Comparison of ENCODE assay signal across 12 cellular contexts in genomic region chr17:2777242-2777867, GRCh38. TPM values are rescaled to one million over a fixed set of nuclear protein-coding genes. Genes with fewer than 3 reads are reported as not detected.
DNase-seq lines count a peak whose midpoint lies in the region; FAIRE-seq and TF ChIP-seq lines count a peak whose summit lies in the region.
"Had no signal": no experiment of that assay in that cellular context is flagged by ENCODE, and none has a peak within 500 bp of the region (broad histone marks: within the 10 kb centered on the region; RNA-seq: fewer than 3 reads in every experiment).

No MANE protein-coding gene starts in this region.

- H3K36me3 ChIP-seq in H1 (ENCODE audit: control insufficient read depth in 2 of 4, insufficient read depth in 4 of 4, low read length in 3 of 4) (no peaks in the 10 kb centered on the region), osteoblast (ENCODE audit: insufficient read depth, low read length) (no peaks in the 10 kb centered on the region), esophagus muscularis mucosa (no peaks in the 10 kb centered on the region)
- H3K36me3 ChIP-seq: tibial nerve had no signal

- peak overlapping the region; percentile 98 for H2AFZ ChIP-seq in H1 (ENCODE audit: low read length)
- H2AFZ ChIP-seq in osteoblast (ENCODE audit: low read length) = no peak overlapping the region

- H2BK15ac ChIP-seq in H1 (ENCODE audit: low read length) = no peak overlapping the region

- H3K4me1 ChIP-seq in H1 (replicated peaks in 1 of 4; ENCODE audit: control insufficient read depth in 3 of 4, insufficient read depth in 4 of 4, low read length in 3 of 4) = peaks cover 0 to 7% (median 5%) of the 10 kb centered on the region in 4 experiments; a peak in 4 of 7 replicates
- no peaks in the 10 kb centered on the region for H3K4me1 ChIP-seq in osteoblast (ENCODE audit: insufficient read depth, low read length)
- H3K4me1 ChIP-seq in esophagus muscularis mucosa = peaks cover 4 to 15% (median 8%) of the 10 kb centered on the region in 4 donors

- H3K79me2 ChIP-seq in H1 (ENCODE audit: control insufficient read depth in 1 of 2, insufficient read depth in 2 of 2, low read length in 2 of 2) (no peaks in the 10 kb centered on the region), osteoblast (ENCODE audit: insufficient read depth, low read length) (no peaks in the 10 kb centered on the region)

- H3K27me3 ChIP-seq in H1 (replicated peaks in 1 of 4; ENCODE audit: control insufficient read depth in 3 of 4, extremely low read depth in 1 of 4, insufficient read depth in 3 of 4, low read length in 3 of 4) = peaks cover 0 to 5% (median 4%) of the 10 kb centered on the region in 4 experiments; a peak in 2 of 7 replicates
- H3K27me3 ChIP-seq in osteoblast (ENCODE audit: insufficient read depth, low read length) = peaks cover 29% of the 10 kb centered on the region
- H3K27me3 ChIP-seq in esophagus muscularis mucosa = peaks cover 0 to 82% (median 17%) of the 10 kb centered on the region in 4 donors

- H4K5ac ChIP-seq in H1 (ENCODE audit: insufficient read length, low read depth, low read length) = no peak overlapping the region

- peak overlapping the region; percentile 6; the same call in 1 of the 2 replicates for H2BK12ac ChIP-seq in H1 (ENCODE audit: low read depth, low read length)

- TF ChIP-seq EP300 in H1 (IDR thresholded peaks at IDR 0.05; ENCODE audit: borderline replicate concordance in 1 of 2, low read depth in 2 of 2, low read length in 2 of 2) = no peak
- TF ChIP-seq EP300 in esophagus muscularis mucosa (IDR thresholded peaks at IDR 0.05) = no peak

- H4K20me1 ChIP-seq in H1 (replicated peaks in 1 of 2; ENCODE audit: control insufficient read depth in 1 of 2, insufficient read depth in 2 of 2, low read length in 2 of 2) (peaks cover 0 to 4% of the 10 kb centered on the region in 2 experiments), osteoblast (ENCODE audit: insufficient read depth, low read length) (no peaks in the 10 kb centered on the region)

- H2BK120ac ChIP-seq in H1 (replicated peaks; ENCODE audit: low read depth, low read length) = no peak overlapping the region

- POLR2A ChIA-PET in H1 (lab: Charles Lee; ENCODE audit: partially characterized antibody) = interaction anchor here (0.6 to 2.3 kb wide), 7 partner anchors 9 to 385 kb away, joined by 3 to 6 read pairs (median 4); partner anchors contain the start of gene CCDC92B

- 25% methylated on average over 11 of the region's 11 CpGs; no CpG with 5 or more reads in 1 of the 2 experiments for WGBS in H1 (ENCODE audit: extremely low coverage in 1 of 2, insufficient coverage in 1 of 2, insufficient read length in 1 of 2, insufficient replicate concordance in 2 of 2, low coverage in 1 of 2, low lambda C conversion rate in 2 of 2, missing lambda C conversion rate in 1 of 2), 2 experiments
- 30% methylated on average over 8 of the region's 11 CpGs for WGBS in esophagus muscularis mucosa

- no peaks in the 10 kb centered on the region; the same call in 1 of the 2 replicates for H3K79me1 ChIP-seq in H1 (ENCODE audit: low read depth, low read length)

- H3K18ac ChIP-seq in H1 (ENCODE audit: extremely low read depth, low read length) = peak overlapping the region; percentile 90

- CTCF ChIA-PET in H1 (lab: Charles Lee; ENCODE audit: partially characterized antibody) = interaction anchor here (0.5 to 3.8 kb wide), 15 partner anchors 9 to 230 kb away, joined by 3 to 21 read pairs (median 5); no protein-coding TSS in a partner anchor

- peak; percentile 57 for DNase-seq in NCI-H2171 treated with DMSO at 0.1 percent for 48 hours (lab: John Stamatoyannopoulos, UW)
- no peak for DNase-seq in NCI-H2171 (lab: John Stamatoyannopoulos, UW)
- peak; percentile 43 for DNase-seq in NCI-H510A treated with DMSO at 0.1 percent for 48 hours (lab: John Stamatoyannopoulos, UW)
- DNase-seq in H1 (ENCODE audit: low read depth in 1 of 2, low spot score in 2 of 2) = peak in 1 of 2 experiments; percentile 73
- peak; percentile 80 for DNase-seq in osteoblast (ENCODE audit: insufficient read length, low spot score, missing footprints)
- DNase-seq in Ammon's horn (ENCODE audit: low spot score) = no peak
- DNase-seq in esophagus muscularis mucosa (ENCODE audit: extremely low spot score) = no peak
- no peak for DNase-seq in activated CD8-positive, alpha-beta memory T cell treated with anti-CD3 and anti-CD28 coated beads, Interleukin-2, amount 50 U/mL, for 4 hours
- DNase-seq: HFFc6 had no signal

- peak overlapping the region; percentile 29 for H4K91ac ChIP-seq in H1 (replicated peaks; ENCODE audit: insufficient read length, low read length)

- H3K23me2 ChIP-seq in H1 (ENCODE audit: low read depth, low read length) = peaks cover 13% of the 10 kb centered on the region

- H3K4me3 ChIP-seq in H1 (ENCODE audit: extremely low read depth in 1 of 4, insufficient read depth in 2 of 4, low read depth in 3 of 4, low read length in 4 of 4) = peak overlapping the region; percentile 72 to 86 (median 80)
- no peak overlapping the region for H3K4me3 ChIP-seq in osteoblast (ENCODE audit: insufficient read depth, low read length)
- H3K4me3 ChIP-seq in esophagus muscularis mucosa = peak overlapping the region in 2 of 4 donors; percentile 7 to 28

- H4K8ac ChIP-seq in H1 (ENCODE audit: extremely low read depth, insufficient read depth, low read length) = peak overlapping the region; percentile 62

- H2BK20ac ChIP-seq in H1 (ENCODE audit: low read length) = no peak overlapping the region

- H3K9me3 ChIP-seq in H1 (ENCODE audit: insufficient read depth in 2 of 2, low read depth in 1 of 2, low read length in 1 of 2) (no peaks in the 10 kb centered on the region), osteoblast (ENCODE audit: low read depth, low read length) (no peaks in the 10 kb centered on the region), esophagus muscularis mucosa (no peaks in the 10 kb centered on the region)
- H3K9me3 ChIP-seq: tibial nerve had no signal

- peak overlapping the region; percentile 48 for H3K4ac ChIP-seq in H1 (replicated peaks; ENCODE audit: insufficient read length, low read depth, low read length)

- no peak overlapping the region for H3K23ac ChIP-seq in H1 (ENCODE audit: insufficient read length)

- TF ChIP-seq CTCF in H1 (IDR thresholded peaks at IDR 0.05; ENCODE audit: control extremely low read depth in 1 of 3, insufficient read depth in 1 of 3, low read depth in 1 of 3, low read length in 3 of 3) (peak in 2 of 3 experiments; percentile 24 to 33; a peak in 3 of 4 replicates), osteoblast (IDR thresholded peaks at IDR 0.05; ENCODE audit: extremely low read depth, low read depth, low read length) (no peak), esophagus muscularis mucosa (IDR thresholded peaks at IDR 0.05) (no peak)

- no peak overlapping the region for H2AK5ac ChIP-seq in H1 (ENCODE audit: low read depth, low read length)

- 0 out of 4 replicates have a peak, but pooled peaks have one; percentile 5 to 19 for TF ChIP-seq RAD21 in H1 (IDR thresholded peaks at IDR 0.05 in 1 of 2, conservative IDR thresholded peaks at IDR 0.05 in 1 of 2; ENCODE audit: low read depth in 2 of 2, low read length in 2 of 2)

- peak overlapping the region; percentile 73; the same call in 1 of the 2 replicates for H2BK5ac ChIP-seq in H1 (ENCODE audit: low read depth, low read length)

- TF ChIP-seq POLR2A in H1 (IDR thresholded peaks at IDR 0.05; ENCODE audit: control extremely low read depth in 1 of 2, low read depth in 2 of 2, low read length in 2 of 2) (no peak), esophagus muscularis mucosa (IDR thresholded peaks at IDR 0.05; ENCODE audit: low read depth) (no peak)

- intact Hi-C loops in esophagus muscularis mucosa (cut with DNase I) = no loop called here

- H3K56ac ChIP-seq in H1 (replicated peaks; ENCODE audit: insufficient read length, low read depth, low read length) = no peak overlapping the region

- H3K4me2 ChIP-seq in H1 (ENCODE audit: insufficient read depth in 1 of 2, low read depth in 2 of 2, low read length in 2 of 2) (peak overlapping the region; percentile 92 to 99), osteoblast (ENCODE audit: insufficient read depth, low read length) (no peak overlapping the region)

- H3K14ac ChIP-seq in H1 (ENCODE audit: insufficient read length) = no peak overlapping the region

- peak overlapping the region in 3 of 4 experiments; percentile 34 to 64 (median 42); a peak in 3 of 7 replicates for H3K9ac ChIP-seq in H1 (replicated peaks in 1 of 4; ENCODE audit: extremely low read depth in 1 of 4, low read depth in 3 of 4, low read length in 3 of 4)

- no peak overlapping the region for H3K27ac ChIP-seq in H1 (ENCODE audit: low read depth, low read length)
- H3K27ac ChIP-seq in osteoblast (ENCODE audit: low read depth, low read length) = no peak overlapping the region
- no peak overlapping the region for H3K27ac ChIP-seq in esophagus muscularis mucosa (replicated peaks in 1 of 4)
- H3K27ac ChIP-seq: tibial nerve had no signal

- FAIRE-seq in H1 (lab: Jason Lieb, UNC) = no peak
- FAIRE-seq: endometrium had no signal

RNA-seq across cellular contexts. Expression of gene RAP1GAP2, which starts 18.9 kb away (rescaled TPM):
- 63.4 and 63.8 TPM in 2 replicates for total RNA-seq in H1 (2021; fragmentation: NEBNext Ultra II Directional; extraction: Animal tissue kit (Norgen Biotek cat#: 25700))
- 24.0 and 28.9 TPM in 2 replicates for polyA plus RNA-seq in H1 (2011; rRNA removed)
- polyA plus RNA-seq in H1 (2011; cell fraction: cytosol; rRNA removed) = 25.1 TPM
- polyA plus RNA-seq in H1 (2011; cell fraction: nucleus; rRNA removed) = 165 TPM
- polyA plus RNA-seq in H1 (2012, experiment 1 of 2) = 26.1 to 39.5 TPM (median 30.8 TPM) in 4 replicates
- 16.1 TPM for polyA plus RNA-seq in H1 (2012, experiment 2 of 2)
- 22.5 TPM for polyA plus RNA-seq in H1 (2013, experiment 1 of 2)
- polyA plus RNA-seq in H1 (2013, experiment 2 of 2) = 22.8 TPM
- polyA minus RNA-seq in H1 (2011; rRNA and poly(A)+ RNA removed) = 27.1 and 37.8 TPM in 2 replicates
- 18.9 TPM for polyA minus RNA-seq in H1 (2011; cell fraction: cytosol; rRNA and poly(A)+ RNA removed)
- polyA minus RNA-seq in H1 (2011; cell fraction: nucleus; rRNA and poly(A)+ RNA removed) = 28.5 TPM
- total RNA-seq in osteoblast (2.7 and 2.9 TPM in 2 replicates), esophagus muscularis mucosa (10 to 100 TPM in 3 of 4 donors, 1 to 10 TPM in 1; 7.4 to 13.1 (median 10.7) TPM)

RNA-seq across cellular contexts. Expression of gene CCDC92B, which starts 27.9 kb away (rescaled TPM):
- total RNA-seq in H1 (2021; fragmentation: NEBNext Ultra II Directional; extraction: Animal tissue kit (Norgen Biotek cat#: 25700)) = 11.9 and 12.1 TPM in 2 replicates
- polyA plus RNA-seq in H1 (2011; rRNA removed) = 5.5 and 9.0 TPM in 2 replicates
- 5.5 TPM for polyA plus RNA-seq in H1 (2011; cell fraction: cytosol; rRNA removed)
- polyA plus RNA-seq in H1 (2011; cell fraction: nucleus; rRNA removed) = 11.0 TPM
- polyA plus RNA-seq in H1 (2012, experiment 1 of 2) = 9.2 to 11.7 TPM (median 11.1 TPM) in 4 replicates
- polyA plus RNA-seq in H1 (2012, experiment 2 of 2) = 12.5 TPM
- 8.5 TPM for polyA plus RNA-seq in H1 (2013, experiment 1 of 2)
- 8.3 TPM for polyA plus RNA-seq in H1 (2013, experiment 2 of 2)
- polyA minus RNA-seq in H1 (2011; rRNA and poly(A)+ RNA removed) = 4.7 and 10.4 TPM in 2 replicates
- polyA minus RNA-seq in H1 (2011; cell fraction: cytosol; rRNA and poly(A)+ RNA removed) = 6.5 TPM
- 4.9 TPM for polyA minus RNA-seq in H1 (2011; cell fraction: nucleus; rRNA and poly(A)+ RNA removed)
- total RNA-seq in osteoblast = not detected in 2 replicates
- total RNA-seq in esophagus muscularis mucosa = under 1 TPM in 2 of 4 donors, not detected in 2; 0.13 to 0.42 TPM
- total RNA-seq: HFFc6, RPMI7951 had no signal

Comparison
In these comparisons a context has a peak if more than half of its experiments do, and no peak if none do; other contexts are left out.
1. DNase-seq: peak in NCI-H2171 treated with DMSO at 0.1 percent for 48 hours (single experiment), NCI-H510A treated with DMSO at 0.1 percent for 48 hours (single experiment) and osteoblast (single experiment); none in NCI-H2171 (single experiment), Ammon's horn (single experiment), esophagus muscularis mucosa (single experiment) and activated CD8-positive, alpha-beta memory T cell treated with anti-CD3 and anti-CD28 coated beads, Interleukin-2, amount 50 U/mL, for 4 hours (single experiment).
2. CTCF ChIP-seq: peak in H1 (2 of 3); none in osteoblast (single experiment) and esophagus muscularis mucosa (0 of 3).